ENCODE assay signal across 17 cellular contexts in genomic region chrX:152912121-152912520, GRCh38. TPM values are rescaled to one million over a fixed set of nuclear protein-coding genes. Genes with fewer than 3 reads are reported as not detected.
A peak's percentile ranks its signal among the peaks of the same experiment; 100 is the strongest.
DNase-seq lines count a peak whose midpoint lies in the region; ATAC-seq and TF ChIP-seq lines count a peak whose summit lies in the region.
"Had no signal": no experiment of that assay in that cellular context is flagged by ENCODE, and none has a peak within 500 bp of the region (broad histone marks: within the 10 kb centered on the region; RNA-seq: fewer than 3 reads in every experiment).

No MANE protein-coding gene starts in this region.

- no peak overlapping the region for H3K4me3 ChIP-seq in GM23338
- H3K4me3 ChIP-seq in PC-9: no peak overlapping the region
- no peak overlapping the region for H3K4me3 ChIP-seq in fibroblast of villous mesenchyme (ENCODE audit: low read depth, low read length)
- H3K4me3 ChIP-seq: thoracic aorta had no signal

- peaks cover 2% of the 10 kb centered on the region for H3K27me3 Mint-ChIP-seq in GM23338 (ENCODE audit: insufficient read depth, low read depth, poor library complexity)

- H3K27ac Mint-ChIP-seq in GM23338: no peak overlapping the region
- H3K27ac Mint-ChIP-seq: dendritic cell treated with granulocyte-macrophage colony-stimulating factor and Interleukin-4, amounts not matched to agents 40 ng/mL and 50 ng/mL, for 4 days; mesothelial cell of epicardium had no signal

- H3K27ac ChIP-seq in GM23338 (ENCODE audit: low read depth) (no peak overlapping the region), PC-9 (no peak overlapping the region)
- H3K27ac ChIP-seq: thoracic aorta had no signal

- H3K4me3 Mint-ChIP-seq in GM23338: no peak overlapping the region
- H3K4me3 Mint-ChIP-seq: dendritic cell treated with granulocyte-macrophage colony-stimulating factor and Interleukin-4, amounts not matched to agents 40 ng/mL and 50 ng/mL, for 4 days; mesothelial cell of epicardium had no signal

- H4K20me1 ChIP-seq in GM23338 (replicated peaks; ENCODE audit: insufficient read depth): no peaks in the 10 kb centered on the region
- H4K20me1 ChIP-seq in PC-9 (ENCODE audit: insufficient read depth): no peaks in the 10 kb centered on the region

- H3K4me1 ChIP-seq in GM23338 (ENCODE audit: insufficient read depth): no peaks in the 10 kb centered on the region
- peaks cover 16% of the 10 kb centered on the region for H3K4me1 ChIP-seq in PC-9 (replicated peaks; ENCODE audit: insufficient read depth)

- peaks cover 13% of the 10 kb centered on the region; the same call in 2 of the 3 replicates for H3K4me1 Mint-ChIP-seq in GM23338

- BruUV-seq in PC-9 (replicated peaks; lab: Mats Ljungman, UMichigan): no TSS peak

- DNase-seq in DMS53 (lab: John Stamatoyannopoulos, UW): peak; percentile 24
- no peak for DNase-seq in DMS53 treated with DMSO at 0.1 percent for 48 hours (lab: John Stamatoyannopoulos, UW; ENCODE audit: unreplicated experiment)
- DNase-seq in GM23338 (ENCODE audit: low spot score): peak; percentile 29
- no peak for DNase-seq in PC-9
- peak; percentile 14 for DNase-seq in fibroblast of villous mesenchyme (ENCODE audit: low read depth)
- DNase-seq in cerebellar cortex (ENCODE audit: low spot score): no peak
- no peak for DNase-seq in NCI-H1436 (lab: John Stamatoyannopoulos, UW)
- DNase-seq: activated CD4-positive, CD25-positive, alpha-beta regulatory T cell treated with anti-CD3 and anti-CD28 coated beads, Interleukin-2, amount 50 U/mL, for 72 hours; activated T-cell treated with anti-CD3 and anti-CD28 coated beads, Interleukin-2, amount 50 U/mL, for 48 hours; amniotic stem cell; NCI-H1048; NCI-H526; occipital lobe had no signal

- POLR2A ChIA-PET in PC-9 (lab: Charles Lee; ENCODE audit: unreplicated experiment): no interaction called here

- no peaks in the 10 kb centered on the region for H3K36me3 Mint-ChIP-seq in GM23338 (ENCODE audit: low read depth)
- H3K36me3 Mint-ChIP-seq: mesothelial cell of epicardium had no signal

- TF ChIP-seq CTCF in GM23338 (conservative IDR thresholded peaks at IDR 0.05; ENCODE audit: low read depth in 2 of 2) (peak; percentile 22 to 71; a peak in 2 of 4 replicates), PC-9 (conservative IDR thresholded peaks at IDR 0.05) (peak; percentile 15; the same call in 1 of the 2 replicates), fibroblast of villous mesenchyme (IDR thresholded peaks at IDR 0.05; ENCODE audit: insufficient read depth, low read depth, low read length) (peak; percentile 21)

- H3K4me2 ChIP-seq in GM23338 (no peak overlapping the region), PC-9 (no peak overlapping the region)

- H3K36me3 ChIP-seq in GM23338 (ENCODE audit: insufficient read depth) (no peaks in the 10 kb centered on the region), PC-9 (ENCODE audit: low read depth) (no peaks in the 10 kb centered on the region)
- H3K36me3 ChIP-seq: thoracic aorta had no signal

- H3K27me3 ChIP-seq in GM23338 (ENCODE audit: insufficient read depth) (no peaks in the 10 kb centered on the region), PC-9 (ENCODE audit: insufficient read depth, low read depth) (no peaks in the 10 kb centered on the region)

- H3K79me2 ChIP-seq in GM23338 (replicated peaks; ENCODE audit: insufficient read depth) (no peaks in the 10 kb centered on the region), PC-9 (ENCODE audit: low read depth) (no peaks in the 10 kb centered on the region)

- no peaks in the 10 kb centered on the region for H3F3A ChIP-seq in GM23338 (replicated peaks; ENCODE audit: low read depth)
- H3F3A ChIP-seq in PC-9 (ENCODE audit: insufficient read depth, low read depth): peaks cover 8% of the 10 kb centered on the region; the same call in 1 of the 2 replicates

- no peaks in the 10 kb centered on the region for H3K9me3 ChIP-seq in PC-9 (ENCODE audit: insufficient read depth, low read depth)
- H3K9me3 ChIP-seq: thoracic aorta had no signal

- intact Hi-C loops in PC-9 (cut with micrococcal nuclease; ENCODE audit: unreplicated experiment): no loop called here

- CTCF ChIA-PET in PC-9 (lab: Charles Lee): no interaction called here

- ATAC-seq in GM23338 (no peak), HG02610 (IDR thresholded peaks at IDR 0.05; ENCODE audit: unreplicated experiment) (no peak)

- no peaks in the 10 kb centered on the region; the same call in 2 of the 3 replicates for H3K9me3 Mint-ChIP-seq in GM23338
- H3K9me3 Mint-ChIP-seq: dendritic cell treated with granulocyte-macrophage colony-stimulating factor and Interleukin-4, amounts not matched to agents 40 ng/mL and 50 ng/mL, for 4 days had no signal

- H3K9me2 ChIP-seq in GM23338 (ENCODE audit: insufficient read depth) (no peaks in the 10 kb centered on the region), PC-9 (ENCODE audit: insufficient read depth) (no peaks in the 10 kb centered on the region)

- H2AFZ ChIP-seq in GM23338 (no peak overlapping the region), PC-9 (no peak overlapping the region)

TF ChIP-seq in GM23338, 12 proteins besides CTCF, POLR2A, EP300 and RAD21 (continues in another document):
- no peak for TF ChIP-seq JUNB (IDR thresholded peaks at IDR 0.05; ENCODE audit: unreplicated experiment)
- no peak for TF ChIP-seq REST (IDR thresholded peaks at IDR 0.05; ENCODE audit: unreplicated experiment)
- no peak for TF ChIP-seq ZNF331 (CRISPR knock-in tag; IDR thresholded peaks at IDR 0.05; ENCODE audit: low read depth)
- no peak for TF ChIP-seq CREB1 (CRISPR knock-in tag; IDR thresholded peaks at IDR 0.05; ENCODE audit: low read depth)
- TF ChIP-seq EZH2phosphoT487 (IDR thresholded peaks at IDR 0.05; ENCODE audit: unreplicated experiment): no peak
- no peak for TF ChIP-seq NANOG (IDR thresholded peaks at IDR 0.05; ENCODE audit: borderline replicate concordance)
- TF ChIP-seq ZNF114 (CRISPR knock-in tag; IDR thresholded peaks at IDR 0.05): no peak
- no peak for TF ChIP-seq EZH2 (IDR thresholded peaks at IDR 0.05; ENCODE audit: low read depth, unreplicated experiment)
- TF ChIP-seq ETS1 (IDR thresholded peaks at IDR 0.05): no peak
- TF ChIP-seq POLR2AphosphoS5 (IDR thresholded peaks at IDR 0.05; ENCODE audit: low read depth): no peak
- TF ChIP-seq STAT1 (IDR thresholded peaks at IDR 0.05; ENCODE audit: unreplicated experiment): no peak

RNA-seq across cellular contexts. Expression of gene ZNF185, which starts 14.3 kb away (rescaled TPM):
- total RNA-seq in GM23338 (2014; rRNA removed; shearing (Covaris generic)): 5.9 and 7.8 TPM in 2 replicates
- 2.7 and 2.9 TPM in 2 replicates for polyA plus RNA-seq in GM23338 (2016; fragmentation: Nextera tagmentation; extraction: Ambion mirVana)
- total RNA-seq in PC-9 (2021) (40.6 and 42.8 TPM in 2 replicates), fibroblast of villous mesenchyme (2.9 and 3.9 TPM in 2 replicates)

Comparison
In these comparisons a context has a peak if more than half of its experiments do, and no peak if none do; other contexts are left out.
1. DNase-seq: peak in DMS53 (single experiment), GM23338 (single experiment) and fibroblast of villous mesenchyme (single experiment); none in DMS53 treated with DMSO at 0.1 percent for 48 hours (single experiment), PC-9 (0 of 2), cerebellar cortex (single experiment) and NCI-H1436 (single experiment).
2. Peak in every context shown above with its lines, with median percentiles within 50 percentile points of each other: CTCF ChIP-seq.